ENCODE assay signal across 9 cellular contexts in the genomic region with DNA sequence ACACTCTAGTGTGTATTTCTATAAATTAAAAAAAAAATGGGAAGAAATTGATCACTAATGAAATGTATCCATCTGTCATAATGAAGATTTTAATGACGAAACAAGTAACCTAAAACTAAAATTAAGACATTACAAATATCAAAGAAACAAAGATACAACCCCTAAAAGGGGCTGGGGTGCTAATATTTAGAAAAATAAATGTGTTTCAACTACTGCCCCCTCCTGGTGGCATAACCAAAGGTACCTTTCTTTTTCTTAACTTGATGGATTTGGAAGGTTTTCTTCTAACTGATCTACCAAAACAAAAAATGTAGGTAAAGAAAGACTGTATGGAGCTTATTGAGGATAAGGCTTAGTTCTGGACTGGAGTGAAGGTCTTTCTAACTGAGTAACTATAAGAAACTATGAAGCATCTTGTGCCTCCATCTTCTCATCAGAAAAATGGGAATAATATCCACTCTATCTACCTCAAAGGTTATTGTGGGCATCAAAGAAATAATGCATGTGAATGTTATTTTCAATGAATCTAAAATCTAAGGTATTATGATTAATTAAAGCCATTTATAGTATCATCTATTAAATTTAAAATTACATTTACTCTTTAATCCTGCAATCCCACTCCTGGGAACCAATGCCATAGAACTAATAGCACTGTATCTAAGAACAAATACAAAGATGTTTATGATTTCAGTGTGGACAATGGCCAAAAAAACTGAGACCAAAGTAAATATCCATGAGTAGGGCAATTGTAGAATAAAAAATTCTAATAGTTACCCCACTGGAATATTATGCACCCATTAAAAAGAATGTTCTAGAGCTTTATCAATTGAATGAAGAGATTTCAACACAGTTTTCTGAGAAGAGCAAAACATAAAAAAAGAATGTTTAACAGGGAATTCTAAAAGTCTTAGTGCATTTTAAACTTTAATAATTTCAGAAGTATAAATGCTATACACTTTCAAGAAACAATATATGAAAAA.
DNase-seq lines count a peak whose midpoint lies in the region; ATAC-seq, FAIRE-seq and TF ChIP-seq lines count a peak whose summit lies in the region.
"Had no signal": no experiment of that assay in that cellular context is flagged by ENCODE, and none has a peak within 500 bp of the region (broad histone marks: within the 10 kb centered on the region; RNA-seq: fewer than 3 reads in every experiment).

No MANE protein-coding gene starts in this region.

- intact Hi-C loops in kidney (cut with DNase I): no loop called here
- intact Hi-C loops in activated CD4-positive, alpha-beta memory T cell treated with anti-CD3 and anti-CD28 coated beads for 36 hours (cut with micrococcal nuclease): loop anchor here (5.0 kb wide), 2 partner anchors 237 to 298 kb away; no protein-coding TSS in a partner anchor

- H3K4me3 ChIP-seq in kidney (ENCODE audit: low read length in 2 of 2): no peak overlapping the region
- no peak overlapping the region for H3K4me3 ChIP-seq in effector memory CD4-positive, alpha-beta T cell (ENCODE audit: insufficient read depth, low read depth, low read length, poor library complexity, severe bottlenecking)

- DNase-seq in AG09319 (ENCODE audit: extremely low read depth, low read depth) (no peak), kidney (no peak), NCI-H2081 treated with DMSO at 0.1 percent for 48 hours (lab: John Stamatoyannopoulos, UW) (no peak)
- DNase-seq in activated CD4-positive, alpha-beta memory T cell treated with anti-CD3 and anti-CD28 coated beads for 36 hours: no peak
- DNase-seq in effector memory CD4-positive, alpha-beta T cell: no peak
- DNase-seq: SHP77 had no signal

- H3K36me3 ChIP-seq in kidney (ENCODE audit: control insufficient read depth in 1 of 2, insufficient read depth in 2 of 2, low read length in 2 of 2): no peaks in the 10 kb centered on the region
- H3K36me3 ChIP-seq in effector memory CD4-positive, alpha-beta T cell (ENCODE audit: control insufficient read depth, insufficient read depth, low read length): no peaks in the 10 kb centered on the region

- H3K36me3 Mint-ChIP-seq in activated CD4-positive, alpha-beta memory T cell treated with anti-CD3 and anti-CD28 coated beads for 36 hours: peaks cover 10% of the 10 kb centered on the region

- no peaks in the 10 kb centered on the region for H3K9me3 Mint-ChIP-seq in activated CD4-positive, alpha-beta memory T cell treated with anti-CD3 and anti-CD28 coated beads for 36 hours

- CTCF ChIA-PET in activated CD4-positive, alpha-beta memory T cell treated with anti-CD3 and anti-CD28 coated beads for 36 hours (lab: Charles Lee): interaction anchor here (0.7 to 3.9 kb wide), 17 partner anchors 9 to 318 kb away, joined by 3 to 16 read pairs (median 3); no protein-coding TSS in a partner anchor

- peaks cover 59% of the 10 kb centered on the region for H3K4me1 Mint-ChIP-seq in activated CD4-positive, alpha-beta memory T cell treated with anti-CD3 and anti-CD28 coated beads for 36 hours (ENCODE audit: low read depth)

- ATAC-seq in GM21360 (IDR thresholded peaks at IDR 0.05; ENCODE audit: unreplicated experiment): no peak

- no peak overlapping the region for H3K4me3 Mint-ChIP-seq in activated CD4-positive, alpha-beta memory T cell treated with anti-CD3 and anti-CD28 coated beads for 36 hours

- peak; percentile 28 for TF ChIP-seq CTCF in AG09319 (IDR thresholded peaks at IDR 0.05; ENCODE audit: low read depth, low read length)
- TF ChIP-seq CTCF in GM12873 (IDR thresholded peaks at IDR 0.05; ENCODE audit: insufficient read depth, low read depth, low read length, missing control alignments): peak; percentile 29
- TF ChIP-seq CTCF in VCaP (conservative IDR thresholded peaks at IDR 0.05): peak; percentile 39
- TF ChIP-seq CTCF in kidney (IDR thresholded peaks at IDR 0.05; ENCODE audit: borderline replicate concordance, extremely low read depth, insufficient read depth): peak; percentile 9

- no peaks in the 10 kb centered on the region for H3K27me3 ChIP-seq in effector memory CD4-positive, alpha-beta T cell (replicated peaks; ENCODE audit: control insufficient read depth, insufficient read depth, low read length, poor library complexity, severe bottlenecking)

- no peak overlapping the region for H3K9ac ChIP-seq in kidney (ENCODE audit: low read length in 2 of 2)

- H3K27ac ChIP-seq in VCaP (no peak overlapping the region), kidney (ENCODE audit: low read depth in 2 of 2, low read length in 2 of 2) (no peak overlapping the region)
- no peak overlapping the region for H3K27ac ChIP-seq in effector memory CD4-positive, alpha-beta T cell (ENCODE audit: insufficient read depth, low read length, poor library complexity, severe bottlenecking)

- H3K9me3 ChIP-seq in kidney (ENCODE audit: control insufficient read depth in 1 of 2, low read length in 2 of 2): no peaks in the 10 kb centered on the region
- H3K9me3 ChIP-seq in effector memory CD4-positive, alpha-beta T cell (ENCODE audit: control insufficient read depth, low read length): no peaks in the 10 kb centered on the region

- peaks cover 4 to 10% of the 10 kb centered on the region in 2 donors for H3K4me1 ChIP-seq in kidney (ENCODE audit: control insufficient read depth in 1 of 2, insufficient read depth in 1 of 2, low read depth in 1 of 2, low read length in 2 of 2)
- peaks cover 18% of the 10 kb centered on the region for H3K4me1 ChIP-seq in effector memory CD4-positive, alpha-beta T cell (ENCODE audit: control insufficient read depth, insufficient read depth, low read length, poor library complexity, severe bottlenecking)

- no peak for FAIRE-seq in kidney (lab: Jason Lieb, UNC)

- POLR2A ChIA-PET in activated CD4-positive, alpha-beta memory T cell treated with anti-CD3 and anti-CD28 coated beads for 36 hours (lab: Charles Lee): no interaction called here

- H3K27ac Mint-ChIP-seq in activated CD4-positive, alpha-beta memory T cell treated with anti-CD3 and anti-CD28 coated beads for 36 hours: no peak overlapping the region

- peaks cover 3% of the 10 kb centered on the region for H3K27me3 Mint-ChIP-seq in activated CD4-positive, alpha-beta memory T cell treated with anti-CD3 and anti-CD28 coated beads for 36 hours
